Comparison of ENCODE assay signal across 11 cellular contexts in genomic region chr20:58818585-58819285, GRCh38.
DNase-seq lines count a peak whose midpoint lies in the region; ATAC-seq lines count a peak whose summit lies in the region.
"Had no signal": no experiment of that assay in that cellular context is flagged by ENCODE, and none has a peak within 500 bp of the region (broad histone marks: within the 10 kb centered on the region; RNA-seq: fewer than 3 reads in every experiment).

No MANE protein-coding gene starts in this region.

- peaks cover 3% of the 10 kb centered on the region for H3K9me3 Mint-ChIP-seq in stimulated activated memory B cell treated with anti-CD40 and anti-IgM and Interleukin-4, amounts not matched to agents 10 μg/mL and 1 μg/mL and 100 μg/mL, for 72 hours

- ATAC-seq in stimulated activated memory B cell treated with anti-CD40 and anti-IgM and Interleukin-4, amounts not matched to agents 10 μg/mL and 1 μg/mL and 100 μg/mL, for 72 hours: peak; percentile 72
- no peak for ATAC-seq in HG03095 (IDR thresholded peaks at IDR 0.05; ENCODE audit: unreplicated experiment)
- no peak for ATAC-seq in GM21526 (IDR thresholded peaks at IDR 0.05; ENCODE audit: low FRiP score, unreplicated experiment)
- ATAC-seq: gastrocnemius medialis, K562 had no signal

- peaks cover 16% of the 10 kb centered on the region for H3K36me3 Mint-ChIP-seq in stimulated activated memory B cell treated with anti-CD40 and anti-IgM and Interleukin-4, amounts not matched to agents 10 μg/mL and 1 μg/mL and 100 μg/mL, for 72 hours

- H3K27me3 Mint-ChIP-seq in stimulated activated memory B cell treated with anti-CD40 and anti-IgM and Interleukin-4, amounts not matched to agents 10 μg/mL and 1 μg/mL and 100 μg/mL, for 72 hours: peaks cover 17% of the 10 kb centered on the region

- H3K27ac Mint-ChIP-seq in stimulated activated memory B cell treated with anti-CD40 and anti-IgM and Interleukin-4, amounts not matched to agents 10 μg/mL and 1 μg/mL and 100 μg/mL, for 72 hours: no peak overlapping the region

- DNase-seq in activated CD4-positive, alpha-beta T cell treated with anti-CD3 and anti-CD28 coated beads for 48 hours: peak; percentile 84
- DNase-seq in activated CD4-positive, alpha-beta T cell treated with anti-CD3 and anti-CD28 coated beads, Interleukin-2, amount 50 U/mL, for 4 hours: no peak
- DNase-seq in activated CD8-positive, alpha-beta memory T cell treated with anti-CD3 and anti-CD28 coated beads for 48 hours (ENCODE audit: low read depth in 2 of 3, low spot score in 2 of 3): peak; percentile 30 to 46 (median 45)
- peak; percentile 40 for DNase-seq in glomerular visceral epithelial cell (ENCODE audit: extremely low spot score)
- DNase-seq in COLO668 (lab: John Stamatoyannopoulos, UW; ENCODE audit: unreplicated experiment): no peak
- DNase-seq: gastrocnemius medialis, ovary had no signal

- no peak overlapping the region for H3K4me3 Mint-ChIP-seq in stimulated activated memory B cell treated with anti-CD40 and anti-IgM and Interleukin-4, amounts not matched to agents 10 μg/mL and 1 μg/mL and 100 μg/mL, for 72 hours

- no peaks in the 10 kb centered on the region for H3K4me1 Mint-ChIP-seq in stimulated activated memory B cell treated with anti-CD40 and anti-IgM and Interleukin-4, amounts not matched to agents 10 μg/mL and 1 μg/mL and 100 μg/mL, for 72 hours

Comparison
In these comparisons a context has a peak if more than half of its experiments do, and no peak if none do; other contexts are left out.
1. DNase-seq: peak in activated CD4-positive, alpha-beta T cell treated with anti-CD3 and anti-CD28 coated beads for 48 hours (single experiment), activated CD8-positive, alpha-beta memory T cell treated with anti-CD3 and anti-CD28 coated beads for 48 hours (3 of 3) and glomerular visceral epithelial cell (single experiment); none in activated CD4-positive, alpha-beta T cell treated with anti-CD3 and anti-CD28 coated beads, Interleukin-2, amount 50 U/mL, for 4 hours (0 of 2) and COLO668 (single experiment).